Comparison of ENCODE assay signal across 24 cellular contexts in genomic region chr4:52874948-52875347, GRCh38. TPM values are rescaled to one million over a fixed set of nuclear protein-coding genes. Genes with fewer than 3 reads are reported as not detected.
"Had no signal": no experiment of that assay in that cellular context is flagged by ENCODE, and none has a peak within 500 bp of the region (broad histone marks: within the 10 kb centered on the region; RNA-seq: fewer than 3 reads in every experiment).

No MANE protein-coding gene starts in this region.

- H3K36me3 ChIP-seq: colonic mucosa, left lung, lower lobe of right lung had no signal

- H3K9me3 ChIP-seq: colonic mucosa, esophagus muscularis mucosa, gastroesophageal sphincter, heart left ventricle, left lung, lower lobe of right lung, mucosa of descending colon had no signal

- H3K4me3 ChIP-seq: colonic mucosa, esophagus muscularis mucosa, gastroesophageal sphincter, heart left ventricle, hepatocyte, left lung, lower lobe of right lung, mucosa of descending colon had no signal

- H3K79me2 ChIP-seq: hepatocyte had no signal

- H3K27me3 Mint-ChIP-seq: dendritic cell treated with granulocyte-macrophage colony-stimulating factor and Interleukin-4, amounts not matched to agents 40 ng/mL and 50 ng/mL, for 4 days; effector memory CD8-positive, alpha-beta T cell; naive B cell had no signal

- H3K4me3 Mint-ChIP-seq: dendritic cell treated with granulocyte-macrophage colony-stimulating factor and Interleukin-4, amounts not matched to agents 40 ng/mL and 50 ng/mL, for 4 days; effector memory CD8-positive, alpha-beta T cell; immature natural killer cell; mesothelial cell of epicardium; naive B cell had no signal

- H3K4me1 Mint-ChIP-seq: immature natural killer cell, naive B cell had no signal

- ATAC-seq: effector memory CD8-positive, alpha-beta T cell; foreskin keratinocyte; gastroesophageal sphincter; heart left ventricle; left cardiac atrium; left lung; left ventricle myocardium superior; lower lobe of right lung; mucosa of descending colon had no signal

- H3K9me3 Mint-ChIP-seq: dendritic cell treated with granulocyte-macrophage colony-stimulating factor and Interleukin-4, amounts not matched to agents 40 ng/mL and 50 ng/mL, for 4 days; effector memory CD8-positive, alpha-beta T cell; immature natural killer cell; mesothelial cell of epicardium; naive B cell had no signal

- H2AFZ ChIP-seq: hepatocyte had no signal

- H3K4me1 ChIP-seq: colonic mucosa, foreskin keratinocyte had no signal

- H3K4me2 ChIP-seq: hepatocyte had no signal

- H3K27me3 ChIP-seq: colonic mucosa, esophagus muscularis mucosa, foreskin keratinocyte, gastroesophageal sphincter, heart left ventricle, hepatocyte, left lung had no signal

- DNase-seq: colonic mucosa; cortex of kidney; effector CD8-positive, alpha-beta T cell; effector memory CD8-positive, alpha-beta T cell; foreskin keratinocyte; heart left ventricle; hypothalamus; immature natural killer cell; left cardiac atrium; left lung; left ventricle myocardium superior; lower lobe of right lung; mesenchymal stem cell; mucosa of descending colon; naive B cell had no signal

- FAIRE-seq: endothelial cell of umbilical vein, frontal cortex, keratinocyte had no signal

- H3K27ac Mint-ChIP-seq: dendritic cell treated with granulocyte-macrophage colony-stimulating factor and Interleukin-4, amounts not matched to agents 40 ng/mL and 50 ng/mL, for 4 days; effector memory CD8-positive, alpha-beta T cell; immature natural killer cell; mesothelial cell of epicardium; naive B cell had no signal

- H3K27ac ChIP-seq: colonic mucosa, esophagus muscularis mucosa, foreskin keratinocyte, gastroesophageal sphincter, hepatocyte, left lung, lower lobe of right lung had no signal

RNA-seq across cellular contexts. Expression of gene RASL11B, which starts 12.8 kb away (rescaled TPM):
- total RNA-seq: dermis microvascular lymphatic vessel endothelial cell, endothelial cell of umbilical vein had no signal
